Comparison of ENCODE assay signal across 2 cellular contexts in genomic region chr17:67281053-67281452, GRCh38.
TF ChIP-seq lines count a peak whose summit lies in the region.

No MANE protein-coding gene starts in this region.

TF ChIP-seq in GM23338, 12 proteins besides CTCF, POLR2A, EP300 and RAD21:
- TF ChIP-seq, protein P1, sequence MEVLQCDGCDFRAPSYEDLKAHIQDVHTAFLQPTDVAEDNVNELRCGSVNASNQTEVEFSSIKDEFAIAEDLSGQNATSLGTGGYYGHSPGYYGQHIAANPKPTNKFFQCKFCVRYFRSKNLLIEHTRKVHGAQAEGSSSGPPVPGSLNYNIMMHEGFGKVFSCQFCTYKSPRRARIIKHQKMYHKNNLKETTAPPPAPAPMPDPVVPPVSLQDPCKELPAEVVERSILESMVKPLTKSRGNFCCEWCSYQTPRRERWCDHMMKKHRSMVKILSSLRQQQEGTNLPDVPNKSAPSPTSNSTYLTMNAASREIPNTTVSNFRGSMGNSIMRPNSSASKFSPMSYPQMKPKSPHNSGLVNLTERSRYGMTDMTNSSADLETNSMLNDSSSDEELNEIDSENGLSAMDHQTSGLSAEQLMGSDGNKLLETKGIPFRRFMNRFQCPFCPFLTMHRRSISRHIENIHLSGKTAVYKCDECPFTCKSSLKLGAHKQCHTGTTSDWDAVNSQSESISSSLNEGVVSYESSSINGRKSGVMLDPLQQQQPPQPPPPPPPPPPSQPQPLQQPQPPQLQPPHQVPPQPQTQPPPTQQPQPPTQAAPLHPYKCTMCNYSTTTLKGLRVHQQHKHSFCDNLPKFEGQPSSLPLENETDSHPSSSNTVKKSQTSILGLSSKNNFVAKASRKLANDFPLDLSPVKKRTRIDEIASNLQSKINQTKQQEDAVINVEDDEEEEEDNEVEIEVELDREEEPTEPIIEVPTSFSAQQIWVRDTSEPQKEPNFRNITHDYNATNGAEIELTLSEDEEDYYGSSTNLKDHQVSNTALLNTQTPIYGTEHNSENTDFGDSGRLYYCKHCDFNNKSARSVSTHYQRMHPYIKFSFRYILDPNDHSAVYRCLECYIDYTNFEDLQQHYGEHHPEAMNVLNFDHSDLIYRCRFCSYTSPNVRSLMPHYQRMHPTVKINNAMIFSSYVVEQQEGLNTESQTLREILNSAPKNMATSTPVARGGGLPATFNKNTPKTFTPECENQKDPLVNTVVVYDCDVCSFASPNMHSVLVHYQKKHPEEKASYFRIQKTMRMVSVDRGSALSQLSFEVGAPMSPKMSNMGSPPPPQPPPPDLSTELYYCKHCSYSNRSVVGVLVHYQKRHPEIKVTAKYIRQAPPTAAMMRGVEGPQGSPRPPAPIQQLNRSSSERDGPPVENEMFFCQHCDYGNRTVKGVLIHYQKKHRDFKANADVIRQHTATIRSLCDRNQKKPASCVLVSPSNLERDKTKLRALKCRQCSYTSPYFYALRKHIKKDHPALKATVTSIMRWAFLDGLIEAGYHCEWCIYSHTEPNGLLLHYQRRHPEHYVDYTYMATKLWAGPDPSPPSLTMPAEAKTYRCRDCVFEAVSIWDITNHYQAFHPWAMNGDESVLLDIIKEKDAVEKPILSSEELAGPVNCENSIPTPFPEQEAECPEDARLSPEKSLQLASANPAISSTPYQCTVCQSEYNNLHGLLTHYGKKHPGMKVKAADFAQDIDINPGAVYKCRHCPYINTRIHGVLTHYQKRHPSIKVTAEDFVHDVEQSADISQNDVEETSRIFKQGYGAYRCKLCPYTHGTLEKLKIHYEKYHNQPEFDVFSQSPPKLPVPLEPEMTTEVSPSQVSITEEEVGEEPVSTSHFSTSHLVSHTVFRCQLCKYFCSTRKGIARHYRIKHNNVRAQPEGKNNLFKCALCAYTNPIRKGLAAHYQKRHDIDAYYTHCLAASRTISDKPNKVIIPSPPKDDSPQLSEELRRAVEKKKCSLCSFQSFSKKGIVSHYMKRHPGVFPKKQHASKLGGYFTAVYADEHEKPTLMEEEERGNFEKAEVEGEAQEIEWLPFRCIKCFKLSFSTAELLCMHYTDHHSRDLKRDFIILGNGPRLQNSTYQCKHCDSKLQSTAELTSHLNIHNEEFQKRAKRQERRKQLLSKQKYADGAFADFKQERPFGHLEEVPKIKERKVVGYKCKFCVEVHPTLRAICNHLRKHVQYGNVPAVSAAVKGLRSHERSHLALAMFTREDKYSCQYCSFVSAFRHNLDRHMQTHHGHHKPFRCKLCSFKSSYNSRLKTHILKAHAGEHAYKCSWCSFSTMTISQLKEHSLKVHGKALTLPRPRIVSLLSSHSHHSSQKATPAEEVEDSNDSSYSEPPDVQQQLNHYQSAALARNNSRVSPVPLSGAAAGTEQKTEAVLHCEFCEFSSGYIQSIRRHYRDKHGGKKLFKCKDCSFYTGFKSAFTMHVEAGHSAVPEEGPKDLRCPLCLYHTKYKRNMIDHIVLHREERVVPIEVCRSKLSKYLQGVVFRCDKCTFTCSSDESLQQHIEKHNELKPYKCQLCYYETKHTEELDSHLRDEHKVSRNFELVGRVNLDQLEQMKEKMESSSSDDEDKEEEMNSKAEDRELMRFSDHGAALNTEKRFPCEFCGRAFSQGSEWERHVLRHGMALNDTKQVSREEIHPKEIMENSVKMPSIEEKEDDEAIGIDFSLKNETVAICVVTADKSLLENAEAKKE (CRISPR knock-in tag; IDR thresholded peaks at IDR 0.05) = peak; percentile 54; the same call in 1 of the 2 replicates
- TF ChIP-seq ZNF331 (CRISPR knock-in tag; IDR thresholded peaks at IDR 0.05; ENCODE audit: low read depth) (no peak), POLR2AphosphoS5 (IDR thresholded peaks at IDR 0.05; ENCODE audit: low read depth) (no peak)

TF ChIP-seq in WTC11, 78 proteins besides CTCF, POLR2A, EP300 and RAD21 (continued from another document):
- TF ChIP-seq, protein P2, sequence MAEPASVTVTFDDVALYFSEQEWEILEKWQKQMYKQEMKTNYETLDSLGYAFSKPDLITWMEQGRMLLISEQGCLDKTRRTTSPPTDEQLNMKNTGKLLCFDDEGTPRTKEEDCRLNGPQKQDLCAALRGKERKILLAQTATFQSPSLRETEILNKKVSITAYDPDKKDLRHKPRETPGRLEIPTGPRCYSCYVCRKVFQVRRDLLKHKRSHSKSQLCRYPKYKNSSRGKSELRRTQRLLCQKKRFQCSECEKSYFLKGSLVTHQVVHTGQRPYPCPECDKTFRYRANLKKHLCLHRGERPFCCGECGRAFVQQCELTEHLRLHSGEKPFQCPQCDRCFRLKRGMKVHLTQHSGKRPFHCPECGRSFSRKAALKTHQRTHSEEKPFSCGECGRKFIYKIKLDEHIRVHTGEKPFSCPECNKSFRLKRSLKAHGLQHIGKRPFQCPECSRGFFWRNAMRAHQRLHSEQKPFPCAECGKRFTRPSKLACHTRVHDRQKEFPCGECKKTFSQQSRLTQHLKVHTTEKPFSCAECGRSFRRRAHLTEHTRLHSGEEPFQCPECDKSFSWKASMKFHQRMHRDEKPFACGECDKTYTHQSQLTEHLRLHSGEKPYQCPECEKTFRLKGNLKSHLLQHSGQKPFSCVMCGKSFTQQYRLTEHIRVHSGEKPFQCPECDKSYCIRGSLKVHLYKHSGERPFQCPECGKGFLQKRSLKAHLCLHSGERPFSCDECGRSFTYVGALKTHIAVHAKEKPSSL (CRISPR knock-in tag; conservative IDR thresholded peaks at IDR 0.05) = no peak
- TF ChIP-seq FOXJ3 (CRISPR knock-in tag; IDR thresholded peaks at IDR 0.05; ENCODE audit: borderline replicate concordance) (no peak), CREB1 (CRISPR knock-in tag; IDR thresholded peaks at IDR 0.05) (no peak), JUN (CRISPR knock-in tag; IDR thresholded peaks at IDR 0.05) (no peak), CREM (CRISPR knock-in tag; IDR thresholded peaks at IDR 0.05) (no peak), MXD4 (CRISPR knock-in tag; IDR thresholded peaks at IDR 0.05; ENCODE audit: borderline replicate concordance) (no peak), MYBL2 (CRISPR knock-in tag; IDR thresholded peaks at IDR 0.05) (no peak), MAX (CRISPR knock-in tag; IDR thresholded peaks at IDR 0.05) (no peak), ZNF416 (CRISPR knock-in tag; IDR thresholded peaks at IDR 0.05) (no peak)
- TF ChIP-seq, protein P3, sequence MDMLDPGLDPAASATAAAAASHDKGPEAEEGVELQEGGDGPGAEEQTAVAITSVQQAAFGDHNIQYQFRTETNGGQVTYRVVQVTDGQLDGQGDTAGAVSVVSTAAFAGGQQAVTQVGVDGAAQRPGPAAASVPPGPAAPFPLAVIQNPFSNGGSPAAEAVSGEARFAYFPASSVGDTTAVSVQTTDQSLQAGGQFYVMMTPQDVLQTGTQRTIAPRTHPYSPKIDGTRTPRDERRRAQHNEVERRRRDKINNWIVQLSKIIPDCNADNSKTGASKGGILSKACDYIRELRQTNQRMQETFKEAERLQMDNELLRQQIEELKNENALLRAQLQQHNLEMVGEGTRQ (CRISPR knock-in tag; IDR thresholded peaks at IDR 0.05) = no peak
